In genomic region chr11:74697722-74698121, GRCh38 we compare ENCODE assay signal across 16 cellular contexts. TPM values are rescaled to one million over a fixed set of nuclear protein-coding genes. Genes with fewer than 3 reads are reported as not detected.
A peak's percentile ranks its signal among the peaks of the same experiment; 100 is the strongest.
DNase-seq lines count a peak whose midpoint lies in the region; ATAC-seq, FAIRE-seq and TF ChIP-seq lines count a peak whose summit lies in the region.
"Had no signal": no experiment of that assay in that cellular context is flagged by ENCODE, and none has a peak within 500 bp of the region (broad histone marks: within the 10 kb centered on the region; RNA-seq: fewer than 3 reads in every experiment).

No MANE protein-coding gene starts in this region.

- no peak for TF ChIP-seq RAD21 in liver (IDR thresholded peaks at IDR 0.05)

- peaks cover 6% of the 10 kb centered on the region for H3K4me1 Mint-ChIP-seq in astrocyte (ENCODE audit: low read depth, unreplicated experiment)

- no peaks in the 10 kb centered on the region for H3K36me3 ChIP-seq in ACC112 (ENCODE audit: insufficient read depth, low read length)
- no peaks in the 10 kb centered on the region for H3K36me3 ChIP-seq in astrocyte (ENCODE audit: insufficient read depth, low read length)
- no peaks in the 10 kb centered on the region for H3K36me3 ChIP-seq in liver (ENCODE audit: control insufficient read depth in 4 of 4, insufficient read depth in 3 of 4, low read depth in 1 of 4, low read length in 3 of 4)

- H3K79me2 ChIP-seq in ACC112 (ENCODE audit: control insufficient read depth, insufficient read depth, low read length, unreplicated experiment), result no peaks in the 10 kb centered on the region
- H3K79me2 ChIP-seq in astrocyte (ENCODE audit: insufficient read depth, low read length), result no peaks in the 10 kb centered on the region

- H3K27me3 ChIP-seq in ACC112 (ENCODE audit: insufficient read depth, low read length) (no peaks in the 10 kb centered on the region), astrocyte (ENCODE audit: insufficient read depth, low read length) (no peaks in the 10 kb centered on the region), liver (ENCODE audit: control insufficient read depth in 4 of 4, insufficient read depth in 4 of 4, low read length in 3 of 4) (no peaks in the 10 kb centered on the region)

- no peak for DNase-seq in astrocyte (ENCODE audit: low read depth)
- no peak for DNase-seq in NOMO-1 treated with DMSO at 0.1 percent for 48 hours (lab: John Stamatoyannopoulos, UW; ENCODE audit: unreplicated experiment)
- DNase-seq in anterior cingulate cortex (lab: John Stamatoyannopoulos, UW), result no peak
- DNase-seq: GF-D8, MM.1S, NCI-H2029 treated with DMSO at 0.1 percent for 48 hours, NCI-H748 treated with DMSO at 0.1 percent for 48 hours, T-helper 2 cell had no signal

- no peak overlapping the region for H3K4me3 Mint-ChIP-seq in astrocyte (ENCODE audit: unreplicated experiment)
- H3K4me3 Mint-ChIP-seq: dendritic cell treated with granulocyte-macrophage colony-stimulating factor and Interleukin-4, amounts not matched to agents 40 ng/mL and 50 ng/mL, for 4 days had no signal

- H3K9ac ChIP-seq in astrocyte (ENCODE audit: low read length) (peak overlapping the region; percentile 62), liver (ENCODE audit: low read depth in 1 of 2, low read length in 2 of 2) (peak overlapping the region; percentile 79 to 83)

- H3K9me3 Mint-ChIP-seq in astrocyte (ENCODE audit: unreplicated experiment), result no peaks in the 10 kb centered on the region
- H3K9me3 Mint-ChIP-seq: dendritic cell treated with granulocyte-macrophage colony-stimulating factor and Interleukin-4, amounts not matched to agents 40 ng/mL and 50 ng/mL, for 4 days had no signal

- no peak for TF ChIP-seq POLR2A in GM18505 (IDR thresholded peaks at IDR 0.05; ENCODE audit: borderline replicate concordance, extremely low read depth, insufficient read depth, insufficient read length)

- 31% methylated on average over 4 of the region's 4 CpGs for WGBS in liver

- peak overlapping the region; percentile 55 for H3K27ac Mint-ChIP-seq in astrocyte (ENCODE audit: unreplicated experiment)

- H3K27me3 Mint-ChIP-seq in astrocyte (ENCODE audit: low read depth, unreplicated experiment), result peaks cover 23% of the 10 kb centered on the region

- H4K20me1 ChIP-seq in astrocyte (ENCODE audit: insufficient read depth, low read length), result no peaks in the 10 kb centered on the region

- no peak overlapping the region for H3K4me2 ChIP-seq in astrocyte (ENCODE audit: low read length)

- H3K4me3 ChIP-seq in ACC112 (ENCODE audit: low read depth, low read length) (peak overlapping the region; percentile 61; the same call in 1 of the 2 replicates), astrocyte (ENCODE audit: insufficient read depth, low read depth, low read length) (no peak overlapping the region), liver (ENCODE audit: low read depth in 1 of 3, low read length in 3 of 3) (peak overlapping the region in 2 of 3 donors; percentile 1 to 48), skin epidermis (no peak overlapping the region)

- H2AFZ ChIP-seq in ACC112 (ENCODE audit: low read length, unreplicated experiment) (peak overlapping the region; percentile 61), astrocyte (ENCODE audit: low read depth, low read length) (no peak overlapping the region)

- no peak for FAIRE-seq in astrocyte (lab: Jason Lieb, UNC)
- FAIRE-seq: GM19239 had no signal

- ATAC-seq in HG02610 (IDR thresholded peaks at IDR 0.05; ENCODE audit: unreplicated experiment), result no peak
- no peak for ATAC-seq in GM18505 (IDR thresholded peaks at IDR 0.05; ENCODE audit: unreplicated experiment)

- H3K9me3 ChIP-seq in astrocyte (ENCODE audit: insufficient read depth, low read depth, low read length) (no peaks in the 10 kb centered on the region), liver (ENCODE audit: control insufficient read depth in 4 of 4, low read length in 3 of 4) (no peaks in the 10 kb centered on the region)

- TF ChIP-seq CTCF in astrocyte (IDR thresholded peaks at IDR 0.05; ENCODE audit: insufficient read depth, low read depth, low read length) (no peak), liver (IDR thresholded peaks at IDR 0.05; ENCODE audit: low read depth, low read length, missing input control) (no peak)

- H3K4me1 ChIP-seq in ACC112 (ENCODE audit: control insufficient read depth, insufficient read depth, low read length, unreplicated experiment) (peaks cover 15% of the 10 kb centered on the region), astrocyte (ENCODE audit: insufficient read depth, low read length) (peaks cover 8% of the 10 kb centered on the region), liver (ENCODE audit: control insufficient read depth in 4 of 4, insufficient read depth in 4 of 4, low read length in 3 of 4) (peaks cover 3 to 21% (median 17%) of the 10 kb centered on the region in 4 donors)

- no peaks in the 10 kb centered on the region for H3K36me3 Mint-ChIP-seq in astrocyte (ENCODE audit: low read depth, unreplicated experiment)

- H3K27ac ChIP-seq in ACC112 (ENCODE audit: low read depth, low read length) (peak overlapping the region; percentile 92), astrocyte (ENCODE audit: low read depth, low read length) (no peak overlapping the region), liver (ENCODE audit: low read depth in 1 of 2, low read length in 2 of 2) (peak overlapping the region; percentile 85 to 94), skin epidermis (peak overlapping the region in 15 of 21 experiments; percentile 51 to 88 (median 78))

TF ChIP-seq in liver, 16 proteins besides CTCF, POLR2A, EP300 and RAD21:
- TF ChIP-seq JUND (IDR thresholded peaks at IDR 0.05) (no peak), SP1 (IDR thresholded peaks at IDR 0.05) (no peak), RXRA (IDR thresholded peaks at IDR 0.05) (peak in 1 of 2 donors; percentile 21), HNF4A (conservative IDR thresholded peaks at IDR 0.05) (peak in 1 of 2 donors; percentile 11)

RNA-seq across cellular contexts. Expression of gene CHRDL2, which starts 33.5 kb away (rescaled TPM):
- total RNA-seq in astrocyte, result not detected in 2 replicates
- 1 to 10 TPM in 1 of 2 donors, not detected in 1; 1.8 TPM for total RNA-seq in liver
- polyA plus RNA-seq in liver, result 10 to 100 TPM; 15.8 to 19.0 TPM
- total RNA-seq: HT1080 had no signal

RNA-seq across cellular contexts. Expression of gene RNF169, which starts 50.9 kb away (rescaled TPM):
- total RNA-seq in astrocyte (9.8 and 10.7 TPM in 2 replicates), liver (10 to 100 TPM in 1 of 2 donors, 1 to 10 TPM in 1; 8.5 to 11.0 TPM)
- polyA plus RNA-seq in liver, result 1 to 10 TPM in 1 of 2 donors, under 1 TPM in 1; 0.60 to 1.6 TPM

Comparison
In these comparisons a context has a peak if more than half of its experiments do, and no peak if none do; other contexts are left out.
1. H3K4me3 ChIP-seq: peak in ACC112 (single experiment) and liver (2 of 3); none in astrocyte (single experiment) and skin epidermis (0 of 7).